In genomic region chr15:71455878-71456277, GRCh38 we compare ENCODE assay signal across 1 cellular context.
TF ChIP-seq lines count a peak whose summit lies in the region.

No MANE protein-coding gene starts in this region.

TF ChIP-seq in HepG2, 621 proteins besides CTCF, POLR2A, EP300 and RAD21 (continued from another document and continues in another):
- TF ChIP-seq, protein P1, sequence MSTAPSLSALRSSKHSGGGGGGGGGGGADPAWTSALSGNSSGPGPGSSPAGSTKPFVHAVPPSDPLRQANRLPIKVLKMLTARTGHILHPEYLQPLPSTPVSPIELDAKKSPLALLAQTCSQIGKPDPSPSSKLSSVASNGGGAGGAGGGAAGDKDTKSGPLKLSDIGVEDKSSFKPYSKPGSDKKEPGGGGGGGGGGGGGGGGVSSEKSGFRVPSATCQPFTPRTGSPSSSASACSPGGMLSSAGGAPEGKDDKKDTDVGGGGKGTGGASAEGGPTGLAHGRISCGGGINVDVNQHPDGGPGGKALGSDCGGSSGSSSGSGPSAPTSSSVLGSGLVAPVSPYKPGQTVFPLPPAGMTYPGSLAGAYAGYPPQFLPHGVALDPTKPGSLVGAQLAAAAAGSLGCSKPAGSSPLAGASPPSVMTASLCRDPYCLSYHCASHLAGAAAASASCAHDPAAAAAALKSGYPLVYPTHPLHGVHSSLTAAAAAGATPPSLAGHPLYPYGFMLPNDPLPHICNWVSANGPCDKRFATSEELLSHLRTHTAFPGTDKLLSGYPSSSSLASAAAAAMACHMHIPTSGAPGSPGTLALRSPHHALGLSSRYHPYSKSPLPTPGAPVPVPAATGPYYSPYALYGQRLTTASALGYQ (CRISPR knock-in tag; IDR thresholded peaks at IDR 0.05) = peak; percentile 91
- TF ChIP-seq ZNF180 (CRISPR knock-in tag; IDR thresholded peaks at IDR 0.05; ENCODE audit: borderline replicate concordance, low read depth) = no peak
- TF ChIP-seq KDM1A (CRISPR knock-in tag; IDR thresholded peaks at IDR 0.05) = no peak
- TF ChIP-seq ATF7 (IDR thresholded peaks at IDR 0.05) = no peak
- no peak for TF ChIP-seq ATF7 (CRISPR knock-in tag; IDR thresholded peaks at IDR 0.05)
- no peak for TF ChIP-seq NCOA1 (CRISPR knock-in tag; IDR thresholded peaks at IDR 0.05)
- TF ChIP-seq ZNF83 (CRISPR knock-in tag; IDR thresholded peaks at IDR 0.05; ENCODE audit: borderline replicate concordance) = no peak
- TF ChIP-seq ZNF7 (CRISPR knock-in tag; IDR thresholded peaks at IDR 0.05) = no peak
- no peak for TF ChIP-seq ZNF570 (CRISPR knock-in tag; IDR thresholded peaks at IDR 0.05; ENCODE audit: borderline replicate concordance)
- TF ChIP-seq, protein P2, sequence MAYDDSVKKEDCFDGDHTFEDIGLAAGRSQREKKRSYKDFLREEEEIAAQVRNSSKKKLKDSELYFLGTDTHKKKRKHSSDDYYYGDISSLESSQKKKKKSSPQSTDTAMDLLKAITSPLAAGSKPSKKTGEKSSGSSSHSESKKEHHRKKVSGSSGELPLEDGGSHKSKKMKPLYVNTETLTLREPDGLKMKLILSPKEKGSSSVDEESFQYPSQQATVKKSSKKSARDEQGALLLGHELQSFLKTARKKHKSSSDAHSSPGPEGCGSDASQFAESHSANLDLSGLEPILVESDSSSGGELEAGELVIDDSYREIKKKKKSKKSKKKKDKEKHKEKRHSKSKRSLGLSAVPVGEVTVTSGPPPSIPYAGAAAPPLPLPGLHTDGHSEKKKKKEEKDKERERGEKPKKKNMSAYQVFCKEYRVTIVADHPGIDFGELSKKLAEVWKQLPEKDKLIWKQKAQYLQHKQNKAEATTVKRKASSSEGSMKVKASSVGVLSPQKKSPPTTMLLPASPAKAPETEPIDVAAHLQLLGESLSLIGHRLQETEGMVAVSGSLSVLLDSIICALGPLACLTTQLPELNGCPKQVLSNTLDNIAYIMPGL (CRISPR knock-in tag; IDR thresholded peaks at IDR 0.05; ENCODE audit: borderline replicate concordance in 1 of 2, low read depth in 1 of 2) = no peak
- no peak for TF ChIP-seq SUZ12 (IDR thresholded peaks at IDR 0.05; ENCODE audit: low read depth, low read length)
- TF ChIP-seq TAF15 (IDR thresholded peaks at IDR 0.05; ENCODE audit: low read depth, low read length, poor library complexity, severe bottlenecking) = no peak
- peak; percentile 75 for TF ChIP-seq FOXA1 (IDR thresholded peaks at IDR 0.05)
- peak; percentile 85 for TF ChIP-seq FOXA1 (CRISPR knock-in tag; IDR thresholded peaks at IDR 0.05)
- TF ChIP-seq BRCA1 (CRISPR knock-in tag; IDR thresholded peaks at IDR 0.05) = no peak
- TF ChIP-seq XRCC5 (optimal IDR thresholded peaks at IDR 0.05; ENCODE audit: low read length) = no peak
- TF ChIP-seq ZNF607 (CRISPR knock-in tag; IDR thresholded peaks at IDR 0.05; ENCODE audit: borderline replicate concordance) = no peak
- no peak for TF ChIP-seq KMT2B (CRISPR knock-in tag; IDR thresholded peaks at IDR 0.05)
- TF ChIP-seq ZNF30 (CRISPR knock-in tag; IDR thresholded peaks at IDR 0.05) = no peak
- no peak for TF ChIP-seq RBM39 (IDR thresholded peaks at IDR 0.05; ENCODE audit: low read depth, low read length, poor library complexity, severe bottlenecking)
- no peak for TF ChIP-seq WIZ (CRISPR knock-in tag; IDR thresholded peaks at IDR 0.05)
- TF ChIP-seq SMAD9 (CRISPR knock-in tag; IDR thresholded peaks at IDR 0.05) = no peak
- no peak for TF ChIP-seq CHD2 (IDR thresholded peaks at IDR 0.05; ENCODE audit: low read depth, low read length)
- TF ChIP-seq KLF13 (CRISPR knock-in tag; IDR thresholded peaks at IDR 0.05) = no peak
- TF ChIP-seq CEBPB (IDR thresholded peaks at IDR 0.05; ENCODE audit: borderline replicate concordance, low read depth, low read length) = no peak
- no peak for TF ChIP-seq EHMT2 (IDR thresholded peaks at IDR 0.05; ENCODE audit: borderline replicate concordance, low read depth, low read length)
- peak; percentile 91 for TF ChIP-seq FOSL2 (CRISPR knock-in tag; IDR thresholded peaks at IDR 0.05)
- no peak for TF ChIP-seq ZNF850 (CRISPR knock-in tag; conservative IDR thresholded peaks at IDR 0.05)
- TF ChIP-seq RFXAP (CRISPR knock-in tag; IDR thresholded peaks at IDR 0.05; ENCODE audit: borderline replicate concordance) = no peak
- no peak for TF ChIP-seq ZNF256 (CRISPR knock-in tag; conservative IDR thresholded peaks at IDR 0.05)
- TF ChIP-seq, protein P3, sequence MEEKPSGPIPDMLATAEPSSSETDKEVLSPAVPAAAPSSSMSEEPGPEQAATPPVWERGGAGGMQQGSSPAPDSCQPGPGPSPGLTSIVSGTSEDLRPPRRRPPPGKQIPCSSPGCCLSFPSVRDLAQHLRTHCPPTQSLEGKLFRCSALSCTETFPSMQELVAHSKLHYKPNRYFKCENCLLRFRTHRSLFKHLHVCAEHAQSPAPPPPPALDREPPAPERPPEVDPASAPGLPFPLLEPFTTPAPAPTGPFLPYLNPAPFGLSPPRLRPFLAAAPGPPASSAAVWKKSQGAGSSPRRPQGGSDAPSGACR (CRISPR knock-in tag; IDR thresholded peaks at IDR 0.05) = no peak
- TF ChIP-seq, protein P4, sequence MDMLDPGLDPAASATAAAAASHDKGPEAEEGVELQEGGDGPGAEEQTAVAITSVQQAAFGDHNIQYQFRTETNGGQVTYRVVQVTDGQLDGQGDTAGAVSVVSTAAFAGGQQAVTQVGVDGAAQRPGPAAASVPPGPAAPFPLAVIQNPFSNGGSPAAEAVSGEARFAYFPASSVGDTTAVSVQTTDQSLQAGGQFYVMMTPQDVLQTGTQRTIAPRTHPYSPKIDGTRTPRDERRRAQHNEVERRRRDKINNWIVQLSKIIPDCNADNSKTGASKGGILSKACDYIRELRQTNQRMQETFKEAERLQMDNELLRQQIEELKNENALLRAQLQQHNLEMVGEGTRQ (IDR thresholded peaks at IDR 0.05; ENCODE audit: low read depth, low read length) = no peak
- TF ChIP-seq, protein P4 (CRISPR knock-in tag; IDR thresholded peaks at IDR 0.05; ENCODE audit: borderline replicate concordance) = no peak
- TF ChIP-seq, protein P5, sequence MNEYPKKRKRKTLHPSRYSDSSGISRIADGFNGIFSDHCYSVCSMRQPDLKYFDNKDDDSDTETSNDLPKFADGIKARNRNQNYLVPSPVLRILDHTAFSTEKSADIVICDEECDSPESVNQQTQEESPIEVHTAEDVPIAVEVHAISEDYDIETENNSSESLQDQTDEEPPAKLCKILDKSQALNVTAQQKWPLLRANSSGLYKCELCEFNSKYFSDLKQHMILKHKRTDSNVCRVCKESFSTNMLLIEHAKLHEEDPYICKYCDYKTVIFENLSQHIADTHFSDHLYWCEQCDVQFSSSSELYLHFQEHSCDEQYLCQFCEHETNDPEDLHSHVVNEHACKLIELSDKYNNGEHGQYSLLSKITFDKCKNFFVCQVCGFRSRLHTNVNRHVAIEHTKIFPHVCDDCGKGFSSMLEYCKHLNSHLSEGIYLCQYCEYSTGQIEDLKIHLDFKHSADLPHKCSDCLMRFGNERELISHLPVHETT (CRISPR knock-in tag; conservative IDR thresholded peaks at IDR 0.05) = no peak
- TF ChIP-seq POLR2G (IDR thresholded peaks at IDR 0.05; ENCODE audit: low read depth, low read length) = no peak
- no peak for TF ChIP-seq ZNF232 (CRISPR knock-in tag; IDR thresholded peaks at IDR 0.05; ENCODE audit: borderline replicate concordance)
- peak; percentile 52; the same call in 1 of the 2 replicates for TF ChIP-seq HDAC2 (CRISPR knock-in tag; IDR thresholded peaks at IDR 0.05)
- no peak for TF ChIP-seq ZZZ3 (CRISPR knock-in tag; IDR thresholded peaks at IDR 0.05; ENCODE audit: borderline replicate concordance)
- no peak for TF ChIP-seq ZSCAN9 (CRISPR knock-in tag; IDR thresholded peaks at IDR 0.05; ENCODE audit: borderline replicate concordance)
- TF ChIP-seq FIP1L1 (IDR thresholded peaks at IDR 0.05; ENCODE audit: borderline replicate concordance, insufficient read depth, low read depth, low read length) = no peak
- TF ChIP-seq HDAC6 (IDR thresholded peaks at IDR 0.05; ENCODE audit: low read depth, low read length) = no peak
- TF ChIP-seq ISL2 (CRISPR knock-in tag; IDR thresholded peaks at IDR 0.05) = peak; percentile 90
- TF ChIP-seq AHR (CRISPR knock-in tag; IDR thresholded peaks at IDR 0.05) = no peak
- TF ChIP-seq, protein P6, sequence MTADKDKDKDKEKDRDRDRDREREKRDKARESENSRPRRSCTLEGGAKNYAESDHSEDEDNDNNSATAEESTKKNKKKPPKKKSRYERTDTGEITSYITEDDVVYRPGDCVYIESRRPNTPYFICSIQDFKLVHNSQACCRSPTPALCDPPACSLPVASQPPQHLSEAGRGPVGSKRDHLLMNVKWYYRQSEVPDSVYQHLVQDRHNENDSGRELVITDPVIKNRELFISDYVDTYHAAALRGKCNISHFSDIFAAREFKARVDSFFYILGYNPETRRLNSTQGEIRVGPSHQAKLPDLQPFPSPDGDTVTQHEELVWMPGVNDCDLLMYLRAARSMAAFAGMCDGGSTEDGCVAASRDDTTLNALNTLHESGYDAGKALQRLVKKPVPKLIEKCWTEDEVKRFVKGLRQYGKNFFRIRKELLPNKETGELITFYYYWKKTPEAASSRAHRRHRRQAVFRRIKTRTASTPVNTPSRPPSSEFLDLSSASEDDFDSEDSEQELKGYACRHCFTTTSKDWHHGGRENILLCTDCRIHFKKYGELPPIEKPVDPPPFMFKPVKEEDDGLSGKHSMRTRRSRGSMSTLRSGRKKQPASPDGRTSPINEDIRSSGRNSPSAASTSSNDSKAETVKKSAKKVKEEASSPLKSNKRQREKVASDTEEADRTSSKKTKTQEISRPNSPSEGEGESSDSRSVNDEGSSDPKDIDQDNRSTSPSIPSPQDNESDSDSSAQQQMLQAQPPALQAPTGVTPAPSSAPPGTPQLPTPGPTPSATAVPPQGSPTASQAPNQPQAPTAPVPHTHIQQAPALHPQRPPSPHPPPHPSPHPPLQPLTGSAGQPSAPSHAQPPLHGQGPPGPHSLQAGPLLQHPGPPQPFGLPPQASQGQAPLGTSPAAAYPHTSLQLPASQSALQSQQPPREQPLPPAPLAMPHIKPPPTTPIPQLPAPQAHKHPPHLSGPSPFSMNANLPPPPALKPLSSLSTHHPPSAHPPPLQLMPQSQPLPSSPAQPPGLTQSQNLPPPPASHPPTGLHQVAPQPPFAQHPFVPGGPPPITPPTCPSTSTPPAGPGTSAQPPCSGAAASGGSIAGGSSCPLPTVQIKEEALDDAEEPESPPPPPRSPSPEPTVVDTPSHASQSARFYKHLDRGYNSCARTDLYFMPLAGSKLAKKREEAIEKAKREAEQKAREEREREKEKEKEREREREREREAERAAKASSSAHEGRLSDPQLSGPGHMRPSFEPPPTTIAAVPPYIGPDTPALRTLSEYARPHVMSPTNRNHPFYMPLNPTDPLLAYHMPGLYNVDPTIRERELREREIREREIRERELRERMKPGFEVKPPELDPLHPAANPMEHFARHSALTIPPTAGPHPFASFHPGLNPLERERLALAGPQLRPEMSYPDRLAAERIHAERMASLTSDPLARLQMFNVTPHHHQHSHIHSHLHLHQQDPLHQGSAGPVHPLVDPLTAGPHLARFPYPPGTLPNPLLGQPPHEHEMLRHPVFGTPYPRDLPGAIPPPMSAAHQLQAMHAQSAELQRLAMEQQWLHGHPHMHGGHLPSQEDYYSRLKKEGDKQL (CRISPR knock-in tag; IDR thresholded peaks at IDR 0.05; ENCODE audit: low read depth) = peak; percentile 86
- peak; percentile 72 for TF ChIP-seq HHEX (CRISPR knock-in tag; IDR thresholded peaks at IDR 0.05)
- TF ChIP-seq TEAD3 (CRISPR knock-in tag; optimal IDR thresholded peaks at IDR 0.05; ENCODE audit: borderline replicate concordance) = peak; percentile 51
- TF ChIP-seq SIX1 (CRISPR knock-in tag; IDR thresholded peaks at IDR 0.05; ENCODE audit: borderline replicate concordance) = peak; percentile 21; the same call in 1 of the 2 replicates
- no peak for TF ChIP-seq MIXL1 (CRISPR knock-in tag; IDR thresholded peaks at IDR 0.05)
- 0 out of 2 replicates have a peak, but pooled peaks have one; percentile 0 for TF ChIP-seq ZNF772 (CRISPR knock-in tag; IDR thresholded peaks at IDR 0.05)
- TF ChIP-seq, protein P7, sequence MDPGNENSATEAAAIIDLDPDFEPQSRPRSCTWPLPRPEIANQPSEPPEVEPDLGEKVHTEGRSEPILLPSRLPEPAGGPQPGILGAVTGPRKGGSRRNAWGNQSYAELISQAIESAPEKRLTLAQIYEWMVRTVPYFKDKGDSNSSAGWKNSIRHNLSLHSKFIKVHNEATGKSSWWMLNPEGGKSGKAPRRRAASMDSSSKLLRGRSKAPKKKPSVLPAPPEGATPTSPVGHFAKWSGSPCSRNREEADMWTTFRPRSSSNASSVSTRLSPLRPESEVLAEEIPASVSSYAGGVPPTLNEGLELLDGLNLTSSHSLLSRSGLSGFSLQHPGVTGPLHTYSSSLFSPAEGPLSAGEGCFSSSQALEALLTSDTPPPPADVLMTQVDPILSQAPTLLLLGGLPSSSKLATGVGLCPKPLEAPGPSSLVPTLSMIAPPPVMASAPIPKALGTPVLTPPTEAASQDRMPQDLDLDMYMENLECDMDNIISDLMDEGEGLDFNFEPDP (CRISPR knock-in tag; conservative IDR thresholded peaks at IDR 0.05) = no peak
- TF ChIP-seq, protein P8, sequence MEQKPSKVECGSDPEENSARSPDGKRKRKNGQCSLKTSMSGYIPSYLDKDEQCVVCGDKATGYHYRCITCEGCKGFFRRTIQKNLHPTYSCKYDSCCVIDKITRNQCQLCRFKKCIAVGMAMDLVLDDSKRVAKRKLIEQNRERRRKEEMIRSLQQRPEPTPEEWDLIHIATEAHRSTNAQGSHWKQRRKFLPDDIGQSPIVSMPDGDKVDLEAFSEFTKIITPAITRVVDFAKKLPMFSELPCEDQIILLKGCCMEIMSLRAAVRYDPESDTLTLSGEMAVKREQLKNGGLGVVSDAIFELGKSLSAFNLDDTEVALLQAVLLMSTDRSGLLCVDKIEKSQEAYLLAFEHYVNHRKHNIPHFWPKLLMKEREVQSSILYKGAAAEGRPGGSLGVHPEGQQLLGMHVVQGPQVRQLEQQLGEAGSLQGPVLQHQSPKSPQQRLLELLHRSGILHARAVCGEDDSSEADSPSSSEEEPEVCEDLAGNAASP (CRISPR knock-in tag; IDR thresholded peaks at IDR 0.05; ENCODE audit: borderline replicate concordance) = peak; percentile 90; the same call in 1 of the 2 replicates
- TF ChIP-seq NRL (CRISPR knock-in tag; IDR thresholded peaks at IDR 0.05; ENCODE audit: borderline replicate concordance) = no peak
- no peak for TF ChIP-seq BORCS8-MEF2B (CRISPR knock-in tag; IDR thresholded peaks at IDR 0.05)
- TF ChIP-seq PHF21A (CRISPR knock-in tag; IDR thresholded peaks at IDR 0.05) = peak; percentile 75
- TF ChIP-seq ATF1 (CRISPR knock-in tag; IDR thresholded peaks at IDR 0.05) = no peak
- TF ChIP-seq SALL1 (CRISPR knock-in tag; IDR thresholded peaks at IDR 0.05) = peak; percentile 72
